Comparison of ENCODE assay signal across 23 cellular contexts in the genomic region with DNA sequence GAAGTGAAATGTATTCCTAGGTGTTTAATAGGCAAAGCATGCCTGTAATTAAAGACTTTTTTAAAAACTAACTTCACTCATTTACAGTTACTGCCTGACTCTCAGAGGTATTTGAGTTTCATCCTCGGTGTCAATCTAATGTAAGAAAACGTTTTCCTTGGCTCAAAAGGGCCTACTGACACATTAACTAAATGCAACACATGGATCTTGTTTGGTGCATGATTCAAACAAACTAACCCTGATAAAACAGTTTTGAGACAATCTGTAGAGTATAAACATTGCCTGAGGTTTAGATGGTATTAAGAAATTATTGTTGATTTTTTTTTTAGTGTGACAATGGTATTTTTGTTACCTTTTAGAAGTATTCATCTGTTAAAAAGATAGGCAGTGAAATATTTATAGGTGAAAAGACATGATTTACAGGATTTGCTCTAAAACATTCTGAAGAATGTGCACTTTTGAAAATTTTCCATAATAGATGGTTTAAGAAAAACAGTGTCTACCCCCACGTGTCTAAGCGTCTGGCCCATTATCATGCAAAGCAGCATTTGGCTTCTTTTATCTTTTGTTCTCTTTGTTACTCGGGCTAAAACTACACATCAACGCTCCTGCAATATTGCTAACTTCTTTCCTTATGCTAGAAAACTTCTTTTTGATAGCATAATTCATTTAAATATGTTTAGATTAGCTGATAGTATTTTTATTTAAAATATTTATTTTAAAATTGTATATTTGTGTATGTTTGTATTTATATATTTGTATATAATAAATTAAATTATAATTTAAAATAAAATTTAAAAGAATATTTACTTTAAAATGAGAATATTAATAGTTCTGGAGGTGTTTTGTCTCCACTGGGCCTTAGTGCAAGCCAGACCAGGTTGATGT.
A peak's percentile ranks its signal among the peaks of the same experiment; 100 is the strongest.
DNase-seq lines count a peak whose midpoint lies in the region; ATAC-seq and TF ChIP-seq lines count a peak whose summit lies in the region.
"Had no signal": no experiment of that assay in that cellular context is flagged by ENCODE, and none has a peak within 500 bp of the region (broad histone marks: within the 10 kb centered on the region; RNA-seq: fewer than 3 reads in every experiment).

No MANE protein-coding gene starts in this region.

- H3K4me1 Mint-ChIP-seq in brain (peaks cover 55% of the 10 kb centered on the region), mesothelial cell of epicardium (peaks cover 47% of the 10 kb centered on the region)
- H3K4me1 Mint-ChIP-seq: activated CD8-positive, alpha-beta memory T cell treated with anti-CD3 and anti-CD28 coated beads, Interleukin-2, amount 10 ng/mL, durations not matched to agents 7 days and 5 days; activated naive CD4-positive, alpha-beta T cell treated with anti-CD3 and anti-CD28 coated beads, Interleukin-2, amount 10 ng/mL, durations not matched to agents 7 days and 5 days had no signal

- H3K4me1 ChIP-seq in HUES6 (ENCODE audit: control insufficient read depth, insufficient read depth, low read length): peaks cover 28% of the 10 kb centered on the region
- no peaks in the 10 kb centered on the region for H3K4me1 ChIP-seq in left lung
- H3K4me1 ChIP-seq: upper lobe of left lung had no signal

- H3K36me3 Mint-ChIP-seq in brain: no peaks in the 10 kb centered on the region
- no peaks in the 10 kb centered on the region for H3K36me3 Mint-ChIP-seq in mesothelial cell of epicardium
- H3K36me3 Mint-ChIP-seq: activated CD8-positive, alpha-beta memory T cell treated with anti-CD3 and anti-CD28 coated beads, Interleukin-2, amount 10 ng/mL, durations not matched to agents 7 days and 5 days; activated naive CD4-positive, alpha-beta T cell treated with anti-CD3 and anti-CD28 coated beads, Interleukin-2, amount 10 ng/mL, durations not matched to agents 7 days and 5 days had no signal

- WGBS in lower leg skin, 2 donors: 69 to 75% methylated on average over 6 of the region's 6 CpGs

- peaks cover 12% of the 10 kb centered on the region; the same call in 1 of the 2 replicates for H3K9me3 ChIP-seq in HUES6 (ENCODE audit: control insufficient read depth, insufficient read depth, low read depth, low read length)
- H3K9me3 ChIP-seq in left lung: peaks cover 0 to 5% of the 10 kb centered on the region in 2 donors
- H3K9me3 ChIP-seq: SJCRH30, upper lobe of left lung had no signal

- H3K4me3 Mint-ChIP-seq in brain (no peak overlapping the region), mesothelial cell of epicardium (no peak overlapping the region)
- H3K4me3 Mint-ChIP-seq: activated CD8-positive, alpha-beta memory T cell treated with anti-CD3 and anti-CD28 coated beads, Interleukin-2, amount 10 ng/mL, durations not matched to agents 7 days and 5 days; activated naive CD4-positive, alpha-beta T cell treated with anti-CD3 and anti-CD28 coated beads, Interleukin-2, amount 10 ng/mL, durations not matched to agents 7 days and 5 days; dendritic cell treated with granulocyte-macrophage colony-stimulating factor and Interleukin-4, amounts not matched to agents 40 ng/mL and 50 ng/mL, for 4 days had no signal

- peaks cover 4% of the 10 kb centered on the region for H3K27me3 Mint-ChIP-seq in brain
- no peaks in the 10 kb centered on the region for H3K27me3 Mint-ChIP-seq in mesothelial cell of epicardium (ENCODE audit: low read depth)
- H3K27me3 Mint-ChIP-seq: activated CD8-positive, alpha-beta memory T cell treated with anti-CD3 and anti-CD28 coated beads, Interleukin-2, amount 10 ng/mL, durations not matched to agents 7 days and 5 days; dendritic cell treated with granulocyte-macrophage colony-stimulating factor and Interleukin-4, amounts not matched to agents 40 ng/mL and 50 ng/mL, for 4 days had no signal

- peak; percentile 70 for DNase-seq in AG10803 (ENCODE audit: low read depth)
- no peak for DNase-seq in mesothelial cell of epicardium (ENCODE audit: low spot score in 2 of 2, unreplicated experiment in 2 of 2)
- DNase-seq in NCI-H2171 treated with DMSO at 0.1 percent for 48 hours (lab: John Stamatoyannopoulos, UW): no peak
- DNase-seq in lower leg skin (ENCODE audit: low spot score in 2 of 2): no peak
- DNase-seq in retina: no peak
- no peak for DNase-seq in left lung
- DNase-seq: activated CD4-positive, alpha-beta T cell treated with anti-CD3 and anti-CD28 coated beads, Interleukin-2, amount 50 U/mL, for 1 hour; activated CD8-positive, alpha-beta memory T cell treated with anti-CD3 and anti-CD28 coated beads, Interleukin-2, amount 10 ng/mL, durations not matched to agents 7 days and 5 days; activated naive CD4-positive, alpha-beta T cell treated with anti-CD3 and anti-CD28 coated beads, Interleukin-2, amount 10 ng/mL, durations not matched to agents 7 days and 5 days; amygdala; COR-L47; DMS79; head of caudate nucleus; KG1; MM.1S; NCI-H1436 treated with DMSO at 0.1 percent for 48 hours; NCI-H526; SJCRH30 had no signal

- no peaks in the 10 kb centered on the region for H3K36me3 ChIP-seq in HUES6 (ENCODE audit: control insufficient read depth, insufficient read depth, low read length)
- H3K36me3 ChIP-seq in left lung: no peaks in the 10 kb centered on the region
- H3K36me3 ChIP-seq: BLaER1 treated with 17β-estradiol and CSF1 and Interleukin-3, amounts not matched to agents 10 nM and 100 nM; SJCRH30; upper lobe of left lung had no signal

- TF ChIP-seq POLR2A in lower leg skin (IDR thresholded peaks at IDR 0.05): no peak

- peak overlapping the region in 3 of 5 experiments; percentile 43 to 51 (median 49) for H3K27ac Mint-ChIP-seq in brain
- H3K27ac Mint-ChIP-seq in mesothelial cell of epicardium: peak overlapping the region; percentile 5
- H3K27ac Mint-ChIP-seq: activated CD8-positive, alpha-beta memory T cell treated with anti-CD3 and anti-CD28 coated beads, Interleukin-2, amount 10 ng/mL, durations not matched to agents 7 days and 5 days; activated naive CD4-positive, alpha-beta T cell treated with anti-CD3 and anti-CD28 coated beads, Interleukin-2, amount 10 ng/mL, durations not matched to agents 7 days and 5 days; dendritic cell treated with granulocyte-macrophage colony-stimulating factor and Interleukin-4, amounts not matched to agents 40 ng/mL and 50 ng/mL, for 4 days had no signal

- no peak overlapping the region for H3K4me3 ChIP-seq in AG10803 (ENCODE audit: low read length)
- H3K4me3 ChIP-seq in HUES6 (ENCODE audit: low read depth, low read length): no peak overlapping the region
- no peak overlapping the region for H3K4me3 ChIP-seq in lower leg skin (ENCODE audit: low read depth, poor library complexity, severe bottlenecking)
- no peak overlapping the region for H3K4me3 ChIP-seq in left lung
- H3K4me3 ChIP-seq: BLaER1 treated with 17β-estradiol and CSF1 and Interleukin-3, amounts not matched to agents 10 nM and 100 nM; SJCRH30; upper lobe of left lung had no signal

- H3K9ac ChIP-seq in HUES6 (ENCODE audit: low read length): no peak overlapping the region
- H3K9ac ChIP-seq: BLaER1 treated with 17β-estradiol and CSF1 and Interleukin-3, amounts not matched to agents 10 nM and 100 nM had no signal

- H3K27me3 ChIP-seq in HUES6 (ENCODE audit: control insufficient read depth, insufficient read depth, low read length) (no peaks in the 10 kb centered on the region), left lung (no peaks in the 10 kb centered on the region)
- H3K27me3 ChIP-seq: BLaER1 treated with 17β-estradiol and CSF1 and Interleukin-3, amounts not matched to agents 10 nM and 100 nM; SJCRH30; upper lobe of left lung had no signal

- peaks cover 3 to 10% (median 5%) of the 10 kb centered on the region in 5 experiments for H3K9me3 Mint-ChIP-seq in brain
- H3K9me3 Mint-ChIP-seq in mesothelial cell of epicardium: peaks cover 7% of the 10 kb centered on the region
- H3K9me3 Mint-ChIP-seq: activated naive CD4-positive, alpha-beta T cell treated with anti-CD3 and anti-CD28 coated beads, Interleukin-2, amount 10 ng/mL, durations not matched to agents 7 days and 5 days; dendritic cell treated with granulocyte-macrophage colony-stimulating factor and Interleukin-4, amounts not matched to agents 40 ng/mL and 50 ng/mL, for 4 days had no signal

- intact Hi-C loops in lower leg skin (cut with DNase I; ENCODE audit: low total_unique reads): no loop called here
- intact Hi-C loops in left lung (cut with DNase I): no loop called here

- no peak for ATAC-seq in left lung
- ATAC-seq: activated CD8-positive, alpha-beta memory T cell treated with anti-CD3 and anti-CD28 coated beads, Interleukin-2, amount 10 ng/mL, durations not matched to agents 7 days and 5 days had no signal

- H3K27ac ChIP-seq in HUES6 (ENCODE audit: low read depth, low read length) (peak overlapping the region; percentile 49; the same call in 1 of the 2 replicates), left lung (no peak overlapping the region)
- H3K27ac ChIP-seq: SJCRH30, upper lobe of left lung had no signal

- TF ChIP-seq CTCF in AG10803 (conservative IDR thresholded peaks at IDR 0.05; ENCODE audit: low read length) (no peak), brain (conservative IDR thresholded peaks at IDR 0.05) (no peak), mesothelial cell of epicardium (IDR thresholded peaks at IDR 0.05; ENCODE audit: unreplicated experiment) (no peak), lower leg skin (IDR thresholded peaks at IDR 0.05) (no peak), left lung (IDR thresholded peaks at IDR 0.05) (no peak)
